ENCODE assay signal across 19 cellular contexts in genomic region chr7:26723140-26723539, GRCh38.
A peak's percentile ranks its signal among the peaks of the same experiment; 100 is the strongest.
DNase-seq lines count a peak whose midpoint lies in the region; ATAC-seq, FAIRE-seq and TF ChIP-seq lines count a peak whose summit lies in the region.
"Had no signal": no experiment of that assay in that cellular context is flagged by ENCODE, and none has a peak within 500 bp of the region (broad histone marks: within the 10 kb centered on the region; RNA-seq: fewer than 3 reads in every experiment).

No MANE protein-coding gene starts in this region.

- H3K9me3 ChIP-seq in SJCRH30 (replicated peaks) = no peaks in the 10 kb centered on the region

- TF ChIP-seq POLR2A in H54 (IDR thresholded peaks at IDR 0.05; ENCODE audit: low read depth, low read length) = no peak

- no peak for ATAC-seq in HG03135 (IDR thresholded peaks at IDR 0.05; ENCODE audit: unreplicated experiment)
- no peak for ATAC-seq in left cardiac atrium
- ATAC-seq: K562; stimulated activated naive CD8-positive, alpha-beta T cell treated with anti-CD3 and anti-CD28 coated beads, Interleukin-15, amount 100 ng/mL, for 72 hours had no signal

- FAIRE-seq in H54 (lab: Jason Lieb, UNC) = peak; percentile 33
- FAIRE-seq: colon, endometrium, K562 had no signal

- H3K27me3 ChIP-seq in SJCRH30 = no peaks in the 10 kb centered on the region

- no peak overlapping the region for H3K4me3 ChIP-seq in SJCRH30
- H3K4me3 ChIP-seq: K562 had no signal

- intact Hi-C loops in left cardiac atrium (cut with DNase I) = no loop called here

- DNase-seq in H54 (ENCODE audit: insufficient read length, low spot score) (no peak), SJCRH30 (peak; percentile 13 to 26), kidney glomerular epithelial cell (lab: John Stamatoyannopoulos, UW) (peak; percentile 2), SK-N-DZ (ENCODE audit: low spot score) (no peak), left cardiac atrium (no peak)
- no peak for DNase-seq in activated CD4-positive, alpha-beta T cell treated with anti-CD3 and anti-CD28 coated beads for 48 hours
- DNase-seq: activated CD4-positive, alpha-beta T cell treated with anti-CD3 and anti-CD28 coated beads, Interleukin-2, amount 10 ng/mL, durations not matched to agents 24 days and 14 days; activated effector memory CD4-positive, alpha-beta T cell treated with Interleukin-2 at 50 U/mL for 16 hours; DMS79; head of caudate nucleus; NCI-H1694; NK-92 treated with Interleukin-12 subunit alpha and Interleukin-12 subunit beta, amount 100 ng/mL, for 24 hours; occipital lobe; stimulated activated CD4-positive, alpha-beta T cell treated with anti-CD3 and anti-CD28 coated beads, Interleukin-4, amount 100 ng/mL, for 24 hours; stimulated activated naive CD8-positive, alpha-beta T cell treated with anti-CD3 and anti-CD28 coated beads, Interleukin-15, amount 100 ng/mL, for 72 hours had no signal

- no peaks in the 10 kb centered on the region for H3K36me3 ChIP-seq in SJCRH30

- H3K4me1 ChIP-seq in SJCRH30 = no peaks in the 10 kb centered on the region

- no peak overlapping the region for H3K27ac ChIP-seq in SJCRH30

Comparison
In these comparisons a context has a peak if more than half of its experiments do, and no peak if none do; other contexts are left out.
1. DNase-seq: peak in SJCRH30 (2 of 2) and kidney glomerular epithelial cell (single experiment); none in H54 (single experiment), SK-N-DZ (single experiment), left cardiac atrium (single experiment) and activated CD4-positive, alpha-beta T cell treated with anti-CD3 and anti-CD28 coated beads for 48 hours (single experiment).